ENCODE assay signal across 1 cellular context in the genomic region with DNA sequence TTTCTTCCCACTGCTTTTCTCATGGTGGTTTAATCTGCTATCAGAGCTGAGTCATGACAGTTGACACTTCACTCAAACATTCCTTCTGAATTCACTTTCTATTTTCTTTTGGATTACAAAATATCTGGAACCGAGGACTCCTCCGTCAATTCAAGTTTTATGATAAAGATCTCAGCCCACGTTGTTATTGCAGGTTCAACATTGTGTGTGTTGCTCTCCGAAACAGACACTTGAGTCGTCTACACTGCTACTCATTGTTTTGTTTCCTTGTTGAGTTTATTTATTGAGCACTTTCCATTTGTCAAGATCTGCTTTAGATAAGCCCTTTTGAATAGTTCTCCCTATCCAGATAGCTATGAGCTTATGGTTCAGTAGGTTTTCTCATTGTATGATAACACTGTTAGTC.
A peak's percentile ranks its signal among the peaks of the same experiment; 100 is the strongest.
TF ChIP-seq lines count a peak whose summit lies in the region.

No MANE protein-coding gene starts in this region.

TF ChIP-seq in K562, 482 proteins besides CTCF, POLR2A, EP300 and RAD21 (continued from another document and continues in another):
- TF ChIP-seq, protein P1, sequence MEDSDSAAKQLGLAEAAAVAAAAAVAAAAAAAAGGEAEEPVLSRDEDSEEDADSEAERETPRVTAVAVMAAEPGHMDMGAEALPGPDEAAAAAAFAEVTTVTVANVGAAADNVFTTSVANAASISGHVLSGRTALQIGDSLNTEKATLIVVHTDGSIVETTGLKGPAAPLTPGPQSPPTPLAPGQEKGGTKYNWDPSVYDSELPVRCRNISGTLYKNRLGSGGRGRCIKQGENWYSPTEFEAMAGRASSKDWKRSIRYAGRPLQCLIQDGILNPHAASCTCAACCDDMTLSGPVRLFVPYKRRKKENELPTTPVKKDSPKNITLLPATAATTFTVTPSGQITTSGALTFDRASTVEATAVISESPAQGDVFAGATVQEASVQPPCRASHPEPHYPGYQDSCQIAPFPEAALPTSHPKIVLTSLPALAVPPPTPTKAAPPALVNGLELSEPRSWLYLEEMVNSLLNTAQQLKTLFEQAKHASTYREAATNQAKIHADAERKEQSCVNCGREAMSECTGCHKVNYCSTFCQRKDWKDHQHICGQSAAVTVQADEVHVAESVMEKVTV (CRISPR knock-in tag; IDR thresholded peaks at IDR 0.05) = 0 out of 2 replicates have a peak, but pooled peaks have one; percentile 13
- no peak for TF ChIP-seq RBM15 (IDR thresholded peaks at IDR 0.05; ENCODE audit: insufficient read depth, low read length)
- TF ChIP-seq ZNF133 (CRISPR knock-in tag; IDR thresholded peaks at IDR 0.05) = peak; percentile 60; the same call in 1 of the 2 replicates
- TF ChIP-seq BRD4 (IDR thresholded peaks at IDR 0.05) = no peak
- no peak for TF ChIP-seq RBM17 (IDR thresholded peaks at IDR 0.05; ENCODE audit: borderline replicate concordance, low read depth, low read length)
- no peak for TF ChIP-seq RBM39 (optimal IDR thresholded peaks at IDR 0.05; ENCODE audit: low read depth, low read length)
- TF ChIP-seq NFE2 (IDR thresholded peaks at IDR 0.05; ENCODE audit: low read depth) = no peak
- TF ChIP-seq ZC3H8 (IDR thresholded peaks at IDR 0.05) = no peak
- TF ChIP-seq, protein P2, sequence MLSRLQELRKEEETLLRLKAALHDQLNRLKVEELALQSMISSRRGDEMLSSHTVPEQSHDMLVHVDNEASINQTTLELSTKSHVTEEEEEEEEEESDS (CRISPR knock-in tag; IDR thresholded peaks at IDR 0.05) = no peak
- TF ChIP-seq BHLHE40 (IDR thresholded peaks at IDR 0.05; ENCODE audit: low read length) = no peak
- 0 out of 2 replicates have a peak, but pooled peaks have one; percentile 48 for TF ChIP-seq ZNF75A (CRISPR knock-in tag; IDR thresholded peaks at IDR 0.05)
- no peak for TF ChIP-seq SMAD2 (IDR thresholded peaks at IDR 0.05; ENCODE audit: low read depth, low read length)
- TF ChIP-seq, protein P3, sequence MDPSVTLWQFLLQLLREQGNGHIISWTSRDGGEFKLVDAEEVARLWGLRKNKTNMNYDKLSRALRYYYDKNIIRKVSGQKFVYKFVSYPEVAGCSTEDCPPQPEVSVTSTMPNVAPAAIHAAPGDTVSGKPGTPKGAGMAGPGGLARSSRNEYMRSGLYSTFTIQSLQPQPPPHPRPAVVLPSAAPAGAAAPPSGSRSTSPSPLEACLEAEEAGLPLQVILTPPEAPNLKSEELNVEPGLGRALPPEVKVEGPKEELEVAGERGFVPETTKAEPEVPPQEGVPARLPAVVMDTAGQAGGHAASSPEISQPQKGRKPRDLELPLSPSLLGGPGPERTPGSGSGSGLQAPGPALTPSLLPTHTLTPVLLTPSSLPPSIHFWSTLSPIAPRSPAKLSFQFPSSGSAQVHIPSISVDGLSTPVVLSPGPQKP (CRISPR knock-in tag; IDR thresholded peaks at IDR 0.05) = no peak
- TF ChIP-seq FOXJ2 (tag; IDR thresholded peaks at IDR 0.05) = no peak
- TF ChIP-seq, protein P4, sequence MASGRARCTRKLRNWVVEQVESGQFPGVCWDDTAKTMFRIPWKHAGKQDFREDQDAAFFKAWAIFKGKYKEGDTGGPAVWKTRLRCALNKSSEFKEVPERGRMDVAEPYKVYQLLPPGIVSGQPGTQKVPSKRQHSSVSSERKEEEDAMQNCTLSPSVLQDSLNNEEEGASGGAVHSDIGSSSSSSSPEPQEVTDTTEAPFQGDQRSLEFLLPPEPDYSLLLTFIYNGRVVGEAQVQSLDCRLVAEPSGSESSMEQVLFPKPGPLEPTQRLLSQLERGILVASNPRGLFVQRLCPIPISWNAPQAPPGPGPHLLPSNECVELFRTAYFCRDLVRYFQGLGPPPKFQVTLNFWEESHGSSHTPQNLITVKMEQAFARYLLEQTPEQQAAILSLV (tag; IDR thresholded peaks at IDR 0.05) = no peak
- no peak for TF ChIP-seq SPI1 (IDR thresholded peaks at IDR 0.05; ENCODE audit: borderline replicate concordance, low read depth, low read length)
- no peak for TF ChIP-seq TGIF2 (CRISPR knock-in tag; IDR thresholded peaks at IDR 0.05)
- no peak for TF ChIP-seq SP2 (IDR thresholded peaks at IDR 0.05; ENCODE audit: extremely low read depth, low read depth, low read length, poor library complexity, severe bottlenecking)
- TF ChIP-seq HEY1 (CRISPR knock-in tag; IDR thresholded peaks at IDR 0.05; ENCODE audit: borderline replicate concordance) = no peak
- TF ChIP-seq, protein P5, sequence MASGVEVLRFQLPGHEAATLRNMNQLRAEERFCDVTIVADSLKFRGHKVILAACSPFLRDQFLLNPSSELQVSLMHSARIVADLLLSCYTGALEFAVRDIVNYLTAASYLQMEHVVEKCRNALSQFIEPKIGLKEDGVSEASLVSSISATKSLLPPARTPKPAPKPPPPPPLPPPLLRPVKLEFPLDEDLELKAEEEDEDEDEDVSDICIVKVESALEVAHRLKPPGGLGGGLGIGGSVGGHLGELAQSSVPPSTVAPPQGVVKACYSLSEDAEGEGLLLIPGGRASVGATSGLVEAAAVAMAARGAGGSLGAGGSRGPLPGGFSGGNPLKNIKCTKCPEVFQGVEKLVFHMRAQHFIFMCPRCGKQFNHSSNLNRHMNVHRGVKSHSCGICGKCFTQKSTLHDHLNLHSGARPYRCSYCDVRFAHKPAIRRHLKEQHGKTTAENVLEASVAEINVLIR (CRISPR knock-in tag; IDR thresholded peaks at IDR 0.05) = 0 out of 2 replicates have a peak, but pooled peaks have one; percentile 18
- TF ChIP-seq NFRKB (IDR thresholded peaks at IDR 0.05; ENCODE audit: low read depth) = no peak
- TF ChIP-seq NEUROD1 (IDR thresholded peaks at IDR 0.05; ENCODE audit: borderline replicate concordance, low read depth, low read length, partially characterized antibody) = no peak
- TF ChIP-seq, protein P6, sequence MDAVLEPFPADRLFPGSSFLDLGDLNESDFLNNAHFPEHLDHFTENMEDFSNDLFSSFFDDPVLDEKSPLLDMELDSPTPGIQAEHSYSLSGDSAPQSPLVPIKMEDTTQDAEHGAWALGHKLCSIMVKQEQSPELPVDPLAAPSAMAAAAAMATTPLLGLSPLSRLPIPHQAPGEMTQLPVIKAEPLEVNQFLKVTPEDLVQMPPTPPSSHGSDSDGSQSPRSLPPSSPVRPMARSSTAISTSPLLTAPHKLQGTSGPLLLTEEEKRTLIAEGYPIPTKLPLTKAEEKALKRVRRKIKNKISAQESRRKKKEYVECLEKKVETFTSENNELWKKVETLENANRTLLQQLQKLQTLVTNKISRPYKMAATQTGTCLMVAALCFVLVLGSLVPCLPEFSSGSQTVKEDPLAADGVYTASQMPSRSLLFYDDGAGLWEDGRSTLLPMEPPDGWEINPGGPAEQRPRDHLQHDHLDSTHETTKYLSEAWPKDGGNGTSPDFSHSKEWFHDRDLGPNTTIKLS (IDR thresholded peaks at IDR 0.05; ENCODE audit: borderline replicate concordance, low read depth) = no peak
- TF ChIP-seq ZFPM2 (CRISPR knock-in tag; IDR thresholded peaks at IDR 0.05) = no peak
- TF ChIP-seq, protein P7, sequence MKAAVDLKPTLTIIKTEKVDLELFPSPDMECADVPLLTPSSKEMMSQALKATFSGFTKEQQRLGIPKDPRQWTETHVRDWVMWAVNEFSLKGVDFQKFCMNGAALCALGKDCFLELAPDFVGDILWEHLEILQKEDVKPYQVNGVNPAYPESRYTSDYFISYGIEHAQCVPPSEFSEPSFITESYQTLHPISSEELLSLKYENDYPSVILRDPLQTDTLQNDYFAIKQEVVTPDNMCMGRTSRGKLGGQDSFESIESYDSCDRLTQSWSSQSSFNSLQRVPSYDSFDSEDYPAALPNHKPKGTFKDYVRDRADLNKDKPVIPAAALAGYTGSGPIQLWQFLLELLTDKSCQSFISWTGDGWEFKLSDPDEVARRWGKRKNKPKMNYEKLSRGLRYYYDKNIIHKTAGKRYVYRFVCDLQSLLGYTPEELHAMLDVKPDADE (conservative IDR thresholded peaks at IDR 0.05; ENCODE audit: control insufficient read depth, low read depth, low read length) = no peak
- no peak for TF ChIP-seq WHSC1 (IDR thresholded peaks at IDR 0.05; ENCODE audit: low read length)
- TF ChIP-seq DACH1 (IDR thresholded peaks at IDR 0.05; ENCODE audit: partially characterized antibody) = no peak
- no peak for TF ChIP-seq RFX1 (IDR thresholded peaks at IDR 0.05)
- peak; percentile 11 for TF ChIP-seq KDM5B (IDR thresholded peaks at IDR 0.05; ENCODE audit: insufficient replicate concordance, low read depth, low read length)
- TF ChIP-seq ETV1 (tag; conservative IDR thresholded peaks at IDR 0.05; ENCODE audit: low read depth) = no peak
- TF ChIP-seq, protein P8, sequence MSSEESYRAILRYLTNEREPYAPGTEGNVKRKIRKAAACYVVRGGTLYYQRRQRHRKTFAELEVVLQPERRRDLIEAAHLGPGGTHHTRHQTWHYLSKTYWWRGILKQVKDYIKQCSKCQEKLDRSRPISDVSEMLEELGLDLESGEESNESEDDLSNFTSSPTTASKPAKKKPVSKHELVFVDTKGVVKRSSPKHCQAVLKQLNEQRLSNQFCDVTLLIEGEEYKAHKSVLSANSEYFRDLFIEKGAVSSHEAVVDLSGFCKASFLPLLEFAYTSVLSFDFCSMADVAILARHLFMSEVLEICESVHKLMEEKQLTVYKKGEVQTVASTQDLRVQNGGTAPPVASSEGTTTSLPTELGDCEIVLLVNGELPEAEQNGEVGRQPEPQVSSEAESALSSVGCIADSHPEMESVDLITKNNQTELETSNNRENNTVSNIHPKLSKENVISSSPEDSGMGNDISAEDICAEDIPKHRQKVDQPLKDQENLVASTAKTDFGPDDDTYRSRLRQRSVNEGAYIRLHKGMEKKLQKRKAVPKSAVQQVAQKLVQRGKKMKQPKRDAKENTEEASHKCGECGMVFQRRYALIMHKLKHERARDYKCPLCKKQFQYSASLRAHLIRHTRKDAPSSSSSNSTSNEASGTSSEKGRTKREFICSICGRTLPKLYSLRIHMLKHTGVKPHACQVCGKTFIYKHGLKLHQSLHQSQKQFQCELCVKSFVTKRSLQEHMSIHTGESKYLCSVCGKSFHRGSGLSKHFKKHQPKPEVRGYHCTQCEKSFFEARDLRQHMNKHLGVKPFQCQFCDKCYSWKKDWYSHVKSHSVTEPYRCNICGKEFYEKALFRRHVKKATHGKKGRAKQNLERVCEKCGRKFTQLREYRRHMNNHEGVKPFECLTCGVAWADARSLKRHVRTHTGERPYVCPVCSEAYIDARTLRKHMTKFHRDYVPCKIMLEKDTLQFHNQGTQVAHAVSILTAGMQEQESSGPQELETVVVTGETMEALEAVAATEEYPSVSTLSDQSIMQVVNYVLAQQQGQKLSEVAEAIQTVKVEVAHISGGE (CRISPR knock-in tag; IDR thresholded peaks at IDR 0.05) = no peak
- peak; percentile 70; the same call in 1 of the 2 replicates for TF ChIP-seq ZNF785 (CRISPR knock-in tag; IDR thresholded peaks at IDR 0.05)
- no peak for TF ChIP-seq YBX1 (IDR thresholded peaks at IDR 0.05)
- no peak for TF ChIP-seq MCM7 (IDR thresholded peaks at IDR 0.05)
- TF ChIP-seq, protein P9, sequence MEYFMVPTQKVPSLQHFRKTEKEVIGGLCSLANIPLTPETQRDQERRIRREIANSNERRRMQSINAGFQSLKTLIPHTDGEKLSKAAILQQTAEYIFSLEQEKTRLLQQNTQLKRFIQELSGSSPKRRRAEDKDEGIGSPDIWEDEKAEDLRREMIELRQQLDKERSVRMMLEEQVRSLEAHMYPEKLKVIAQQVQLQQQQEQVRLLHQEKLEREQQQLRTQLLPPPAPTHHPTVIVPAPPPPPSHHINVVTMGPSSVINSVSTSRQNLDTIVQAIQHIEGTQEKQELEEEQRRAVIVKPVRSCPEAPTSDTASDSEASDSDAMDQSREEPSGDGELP (CRISPR knock-in tag; IDR thresholded peaks at IDR 0.05; ENCODE audit: borderline replicate concordance) = no peak
- TF ChIP-seq CBX1 (IDR thresholded peaks at IDR 0.05; ENCODE audit: low read depth) = no peak
- 0 out of 2 replicates have a peak, but pooled peaks have one; percentile 35 for TF ChIP-seq RFX7 (CRISPR knock-in tag; IDR thresholded peaks at IDR 0.05)
- TF ChIP-seq ZNF717 (CRISPR knock-in tag; IDR thresholded peaks at IDR 0.05) = no peak
- TF ChIP-seq MTA2 (IDR thresholded peaks at IDR 0.05; ENCODE audit: low read depth) = no peak
- TF ChIP-seq, protein P10, sequence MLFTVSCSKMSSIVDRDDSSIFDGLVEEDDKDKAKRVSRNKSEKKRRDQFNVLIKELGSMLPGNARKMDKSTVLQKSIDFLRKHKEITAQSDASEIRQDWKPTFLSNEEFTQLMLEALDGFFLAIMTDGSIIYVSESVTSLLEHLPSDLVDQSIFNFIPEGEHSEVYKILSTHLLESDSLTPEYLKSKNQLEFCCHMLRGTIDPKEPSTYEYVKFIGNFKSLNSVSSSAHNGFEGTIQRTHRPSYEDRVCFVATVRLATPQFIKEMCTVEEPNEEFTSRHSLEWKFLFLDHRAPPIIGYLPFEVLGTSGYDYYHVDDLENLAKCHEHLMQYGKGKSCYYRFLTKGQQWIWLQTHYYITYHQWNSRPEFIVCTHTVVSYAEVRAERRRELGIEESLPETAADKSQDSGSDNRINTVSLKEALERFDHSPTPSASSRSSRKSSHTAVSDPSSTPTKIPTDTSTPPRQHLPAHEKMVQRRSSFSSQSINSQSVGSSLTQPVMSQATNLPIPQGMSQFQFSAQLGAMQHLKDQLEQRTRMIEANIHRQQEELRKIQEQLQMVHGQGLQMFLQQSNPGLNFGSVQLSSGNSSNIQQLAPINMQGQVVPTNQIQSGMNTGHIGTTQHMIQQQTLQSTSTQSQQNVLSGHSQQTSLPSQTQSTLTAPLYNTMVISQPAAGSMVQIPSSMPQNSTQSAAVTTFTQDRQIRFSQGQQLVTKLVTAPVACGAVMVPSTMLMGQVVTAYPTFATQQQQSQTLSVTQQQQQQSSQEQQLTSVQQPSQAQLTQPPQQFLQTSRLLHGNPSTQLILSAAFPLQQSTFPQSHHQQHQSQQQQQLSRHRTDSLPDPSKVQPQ (CRISPR knock-in tag; IDR thresholded peaks at IDR 0.05; ENCODE audit: borderline replicate concordance) = no peak
- TF ChIP-seq, protein P11, sequence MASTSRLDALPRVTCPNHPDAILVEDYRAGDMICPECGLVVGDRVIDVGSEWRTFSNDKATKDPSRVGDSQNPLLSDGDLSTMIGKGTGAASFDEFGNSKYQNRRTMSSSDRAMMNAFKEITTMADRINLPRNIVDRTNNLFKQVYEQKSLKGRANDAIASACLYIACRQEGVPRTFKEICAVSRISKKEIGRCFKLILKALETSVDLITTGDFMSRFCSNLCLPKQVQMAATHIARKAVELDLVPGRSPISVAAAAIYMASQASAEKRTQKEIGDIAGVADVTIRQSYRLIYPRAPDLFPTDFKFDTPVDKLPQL (IDR thresholded peaks at IDR 0.05; ENCODE audit: extremely low read depth, insufficient read length) = no peak
- no peak for TF ChIP-seq CCAR2 (IDR thresholded peaks at IDR 0.05; ENCODE audit: low read depth, low read length)
- TF ChIP-seq YY1 (IDR thresholded peaks at IDR 0.05; ENCODE audit: borderline replicate concordance in 1 of 3, control insufficient read depth in 1 of 3, extremely low read depth in 1 of 3, insufficient read depth in 3 of 3, insufficient read length in 1 of 3, insufficient replicate concordance in 2 of 3, low read depth in 1 of 3, low read length in 2 of 3) = no peak
- TF ChIP-seq E2F3 (CRISPR knock-in tag; IDR thresholded peaks at IDR 0.05) = no peak
- TF ChIP-seq ZNF77 (CRISPR knock-in tag; IDR thresholded peaks at IDR 0.05) = no peak
- TF ChIP-seq FOXA3 (CRISPR knock-in tag; conservative IDR thresholded peaks at IDR 0.05 in 1 of 2, IDR thresholded peaks at IDR 0.05 in 1 of 2) = 0 out of 4 replicates have a peak, but pooled peaks of 1 of the 2 experiments have one; percentile 38
